In genomic region chr16:64498363-64498762, GRCh38 we compare ENCODE assay signal across 31 cellular contexts.
"Had no signal": no experiment of that assay in that cellular context is flagged by ENCODE, and none has a peak within 500 bp of the region (broad histone marks: within the 10 kb centered on the region; RNA-seq: fewer than 3 reads in every experiment).

No MANE protein-coding gene starts in this region.

- ATAC-seq: activated naive CD4-positive, alpha-beta T cell treated with anti-CD3 and anti-CD28 coated beads, Interleukin-2, amount 50 U/mL, for 72 hours; activated naive CD8-positive, alpha-beta T cell treated with anti-CD3 and anti-CD28 coated beads, Interleukin-2, amount 50 U/mL, for 24 hours; activated T-cell treated with anti-CD3 and anti-CD28 coated beads, Interleukin-2, amount 50 U/mL, for 4 hours; activated T-cell treated with anti-CD3 and anti-CD28 coated beads, Interleukin-2, amount 50 U/mL, for 72 hours; activated T-helper 17 cell treated with anti-CD3 and anti-CD28 coated beads, Interleukin-2, amount 50 U/mL, for 72 hours; body of pancreas had no signal

- H3K4me3 ChIP-seq: adrenal gland, ascending aorta, body of pancreas, breast epithelium, cardiac muscle cell had no signal

- H3K9me3 ChIP-seq: adrenal gland, ascending aorta, body of pancreas, breast epithelium had no signal

- H3K27ac ChIP-seq: adrenal gland, ascending aorta, body of pancreas, brain microvascular endothelial cell, breast epithelium, cardiac muscle cell had no signal

- H3K4me1 ChIP-seq: adrenal gland, ascending aorta, body of pancreas, breast epithelium had no signal

- DNase-seq: activated effector memory CD4-positive, alpha-beta T cell treated with anti-CD3 and anti-CD28 coated beads, Interleukin-2, amount 50 U/mL, for 16 hours; activated effector memory CD4-positive, alpha-beta T cell treated with Interleukin-2 at 50 U/mL for 16 hours; activated gamma-delta T cell; activated gamma-delta T cell treated with Interleukin-2 at 50 U/mL for 16 hours; activated naive CD4-positive, alpha-beta T cell; activated naive CD4-positive, alpha-beta T cell treated with anti-CD3 and anti-CD28 coated beads for 36 hours; activated naive CD4-positive, alpha-beta T cell treated with anti-CD3 and anti-CD28 coated beads, Interleukin-2, amount 10 ng/mL, durations not matched to agents 7 days and 5 days; activated naive CD4-positive, alpha-beta T cell treated with Interleukin-2 at 50 U/mL for 16 hours; activated naive CD8-positive, alpha-beta T cell treated with anti-CD3 and anti-CD28 coated beads for 36 hours; activated naive CD8-positive, alpha-beta T cell treated with anti-CD3 and anti-CD28 coated beads, Interleukin-2, amount 10 ng/mL, durations not matched to agents 7 days and 5 days; activated naive CD8-positive, alpha-beta T cell treated with anti-CD3 and anti-CD28 coated beads, Interleukin-2, amount 50 U/mL, for 24 hours; activated T-cell treated with anti-CD3 and anti-CD28 coated beads, Interleukin-2, amount 50 U/mL, for 1 hour; activated T-cell treated with anti-CD3 and anti-CD28 coated beads, Interleukin-2, amount 50 U/mL, for 24 hours; activated T-cell treated with anti-CD3 and anti-CD28 coated beads, Interleukin-2, amount 50 U/mL, for 4 hours; activated T-cell treated with anti-CD3 and anti-CD28 coated beads, Interleukin-2, amount 50 U/mL, for 48 hours; activated T-cell treated with anti-CD3 and anti-CD28 coated beads, Interleukin-2, amount 50 U/mL, for 72 hours; adrenal gland; amniotic stem cell; amygdala; anterior cingulate cortex; aorta; body of pancreas; brain microvascular endothelial cell; caudate nucleus; central memory CD4-positive, alpha-beta T cell; cerebellar nuclear complex had no signal

- H3K27me3 ChIP-seq: adrenal gland, ascending aorta, body of pancreas, brain microvascular endothelial cell, breast epithelium, cardiac muscle cell had no signal

- H3K36me3 ChIP-seq: adrenal gland, ascending aorta, brain microvascular endothelial cell, breast epithelium, cardiac muscle cell had no signal
